ENCODE assay signal across 7 cellular contexts in the genomic region with DNA sequence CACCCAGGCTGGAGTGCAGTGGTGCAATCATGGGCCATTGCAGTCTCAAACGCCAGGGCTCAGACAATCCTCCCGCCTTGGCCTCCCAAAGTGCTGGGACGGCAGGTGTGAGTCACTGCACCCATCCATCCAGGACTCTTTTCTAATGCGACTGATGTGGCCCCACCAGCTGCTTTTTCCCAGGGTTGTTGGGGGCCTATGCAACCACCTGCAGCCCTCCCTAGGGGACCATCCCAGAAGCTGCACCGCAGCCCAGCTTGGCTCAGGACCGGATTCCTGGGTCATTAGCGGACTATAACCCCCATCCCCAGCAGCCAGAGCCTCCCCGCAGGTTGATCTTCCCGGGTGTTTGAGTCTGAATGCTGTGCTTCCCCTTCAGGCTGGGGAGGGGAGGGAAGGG.
"Had no signal": no experiment of that assay in that cellular context is flagged by ENCODE, and none has a peak within 500 bp of the region (broad histone marks: within the 10 kb centered on the region; RNA-seq: fewer than 3 reads in every experiment).

No MANE protein-coding gene starts in this region.

- H3K4me1 Mint-ChIP-seq: IgD-negative memory B cell had no signal

- H3K27ac ChIP-seq: HL-60, KMS-11 had no signal

- H3K4me2 ChIP-seq: KMS-11 had no signal

- DNase-seq: IMR-90, KBM-7, KG1 had no signal

- ATAC-seq: K562 had no signal

- H3K36me3 Mint-ChIP-seq: IgD-negative memory B cell had no signal

- H3K9ac ChIP-seq: KMS-11 had no signal

- H3K4me3 ChIP-seq: K562 had no signal

- H3K4me3 Mint-ChIP-seq: IgD-negative memory B cell had no signal

- H3K27ac Mint-ChIP-seq: IgD-negative memory B cell had no signal
